In the genomic region with DNA sequence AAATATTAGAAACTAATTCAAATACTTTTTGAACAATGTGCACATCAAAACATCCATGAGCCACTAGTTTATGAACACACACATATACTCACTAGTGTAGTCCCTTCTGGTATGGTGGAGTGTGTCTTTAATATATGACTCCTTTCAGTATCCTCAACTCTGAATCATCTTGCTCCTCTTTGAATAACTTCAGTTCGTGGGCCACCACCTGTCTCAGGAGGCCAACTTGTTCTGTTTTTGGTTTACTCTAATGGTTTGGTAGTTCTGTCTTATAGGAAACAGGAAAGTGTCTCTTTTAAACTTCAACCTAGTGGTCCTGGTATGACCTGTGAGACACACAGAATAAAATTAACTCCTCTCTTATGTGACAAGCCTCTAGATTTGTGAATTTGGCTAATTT, we compare ENCODE assay signal across 10 cellular contexts. TPM values are rescaled to one million over a fixed set of nuclear protein-coding genes. Genes with fewer than 3 reads are reported as not detected.
DNase-seq lines count a peak whose midpoint lies in the region; ATAC-seq and TF ChIP-seq lines count a peak whose summit lies in the region.
"Had no signal": no experiment of that assay in that cellular context is flagged by ENCODE, and none has a peak within 500 bp of the region (broad histone marks: within the 10 kb centered on the region; RNA-seq: fewer than 3 reads in every experiment).

No MANE protein-coding gene starts in this region.

- H3K4me3 Mint-ChIP-seq in activated T-helper 2 cell treated with anti-CD3 and anti-CD28 coated beads, Interferon-gamma antibody, Interleukin-2, Interleukin-4, amounts not matched to agents 10 μg/mL and 5 μg/mL and 100 μg/mL, durations not matched to agents 14 hours and 24 hours and 36 hours (ENCODE audit: low read depth) = no peak overlapping the region

- ATAC-seq in GM19452 (IDR thresholded peaks at IDR 0.05; ENCODE audit: unreplicated experiment) = peak; percentile 97
- peak; percentile 97 for ATAC-seq in HG03064 (IDR thresholded peaks at IDR 0.05; ENCODE audit: low read depth, unreplicated experiment)

- in situ Hi-C loops in GM13977 (cut with MboI; ENCODE audit: low pct_unique_long_range_greater_than_20kb, low sequenced_read_pairs, unreplicated experiment) = no loop called here

- intact Hi-C loops in activated T-helper 2 cell treated with anti-CD3 and anti-CD28 coated beads, Interferon-gamma antibody, Interleukin-2, Interleukin-4, amounts not matched to agents 10 μg/mL and 5 μg/mL and 100 μg/mL, durations not matched to agents 14 hours and 24 hours and 36 hours (cut with micrococcal nuclease) = loop anchor here (2.0 kb wide), 2 partner anchors 14 to 56 kb away; a partner anchor contains a TSS

- H3K9me3 Mint-ChIP-seq in activated T-helper 2 cell treated with anti-CD3 and anti-CD28 coated beads, Interferon-gamma antibody, Interleukin-2, Interleukin-4, amounts not matched to agents 10 μg/mL and 5 μg/mL and 100 μg/mL, durations not matched to agents 14 hours and 24 hours and 36 hours = no peaks in the 10 kb centered on the region

- H3K27me3 Mint-ChIP-seq in activated T-helper 2 cell treated with anti-CD3 and anti-CD28 coated beads, Interferon-gamma antibody, Interleukin-2, Interleukin-4, amounts not matched to agents 10 μg/mL and 5 μg/mL and 100 μg/mL, durations not matched to agents 14 hours and 24 hours and 36 hours (ENCODE audit: low read depth) = no peaks in the 10 kb centered on the region

- H3K27ac Mint-ChIP-seq in activated T-helper 2 cell treated with anti-CD3 and anti-CD28 coated beads, Interferon-gamma antibody, Interleukin-2, Interleukin-4, amounts not matched to agents 10 μg/mL and 5 μg/mL and 100 μg/mL, durations not matched to agents 14 hours and 24 hours and 36 hours = peak overlapping the region; percentile 58

- H3K4me1 Mint-ChIP-seq in activated T-helper 2 cell treated with anti-CD3 and anti-CD28 coated beads, Interferon-gamma antibody, Interleukin-2, Interleukin-4, amounts not matched to agents 10 μg/mL and 5 μg/mL and 100 μg/mL, durations not matched to agents 14 hours and 24 hours and 36 hours (ENCODE audit: low read depth) = peaks cover 51% of the 10 kb centered on the region

- peaks cover 56% of the 10 kb centered on the region for H3K36me3 Mint-ChIP-seq in activated T-helper 2 cell treated with anti-CD3 and anti-CD28 coated beads, Interferon-gamma antibody, Interleukin-2, Interleukin-4, amounts not matched to agents 10 μg/mL and 5 μg/mL and 100 μg/mL, durations not matched to agents 14 hours and 24 hours and 36 hours (ENCODE audit: low read depth)

- DNase-seq in GM13977 (ENCODE audit: low spot score) = peak; percentile 44
- DNase-seq in activated T-helper 2 cell treated with anti-CD3 and anti-CD28 coated beads, Interferon-gamma antibody, Interleukin-2, Interleukin-4, amounts not matched to agents 10 μg/mL and 5 μg/mL and 100 μg/mL, durations not matched to agents 14 hours and 24 hours and 36 hours (ENCODE audit: low spot score) = no peak
- DNase-seq in NCI-H526 (lab: John Stamatoyannopoulos, UW) = no peak
- no peak for DNase-seq in DMS114 treated with DMSO at 0.1 percent for 48 hours (lab: John Stamatoyannopoulos, UW; ENCODE audit: unreplicated experiment)
- DNase-seq in NCI-H82 treated with DMSO at 0.1 percent for 48 hours (lab: John Stamatoyannopoulos, UW; ENCODE audit: unreplicated experiment) = no peak
- DNase-seq in inferior parietal cortex (ENCODE audit: extremely low spot score) = no peak
- DNase-seq: DMS53, IMR-90 had no signal

- TF ChIP-seq CTCF in GM13977 (IDR thresholded peaks at IDR 0.05; ENCODE audit: extremely low read depth, insufficient read depth, missing control alignments) = no peak

RNA-seq across cellular contexts. Expression of a gene that starts 55.6 kb away (rescaled TPM):
- 56.2 and 62.7 TPM in 2 replicates for total RNA-seq in activated T-helper 2 cell treated with anti-CD3 and anti-CD28 coated beads, Interferon-gamma antibody, Interleukin-2, Interleukin-4, amounts not matched to agents 10 μg/mL and 5 μg/mL and 100 μg/mL, durations not matched to agents 14 hours and 24 hours and 36 hours
